13 cellular contexts compared by ENCODE assay signal in the genomic region with DNA sequence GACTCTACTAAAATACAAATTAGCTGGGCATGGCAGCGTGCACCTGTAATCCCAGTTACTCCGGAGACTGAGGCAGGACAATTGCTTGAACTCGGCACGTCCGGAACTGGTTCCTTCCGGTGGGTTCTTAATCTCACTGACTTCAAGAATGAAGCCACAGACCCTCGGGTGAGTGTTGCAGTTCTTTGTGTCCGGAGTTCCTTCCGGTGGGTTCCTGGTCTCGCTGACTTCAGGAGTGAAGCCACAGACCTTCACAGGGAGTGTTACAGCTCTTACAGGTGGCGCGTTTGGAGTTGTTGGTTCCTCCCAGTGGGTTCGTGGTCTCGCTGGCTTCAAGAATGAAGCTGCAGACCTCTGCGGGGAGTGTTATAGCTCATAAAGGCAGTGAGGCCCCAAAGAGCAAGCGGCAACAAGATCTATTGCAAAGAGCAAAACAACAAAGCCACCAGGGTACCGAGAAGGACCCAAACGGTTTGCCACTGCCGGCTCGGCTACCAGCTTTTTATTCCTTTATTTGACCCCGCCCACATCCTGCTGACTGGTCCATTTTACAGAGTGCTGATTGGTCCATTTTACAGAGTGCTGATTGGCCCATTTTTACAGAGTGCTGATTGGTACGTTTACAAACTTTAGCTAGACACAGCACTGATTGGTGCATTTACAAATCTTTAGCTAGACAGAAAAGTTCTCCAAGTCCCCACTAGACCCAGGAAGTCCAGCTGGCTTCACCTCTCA. TPM values are rescaled to one million over a fixed set of nuclear protein-coding genes. Genes with fewer than 3 reads are reported as not detected.
DNase-seq lines count a peak whose midpoint lies in the region; ATAC-seq and TF ChIP-seq lines count a peak whose summit lies in the region.
"Had no signal": no experiment of that assay in that cellular context is flagged by ENCODE, and none has a peak within 500 bp of the region (broad histone marks: within the 10 kb centered on the region; RNA-seq: fewer than 3 reads in every experiment).

No MANE protein-coding gene starts in this region.

- no peak for TF ChIP-seq POLR2A in ovary (IDR thresholded peaks at IDR 0.05)

- H3K9me3 Mint-ChIP-seq in CD4-positive, CD25-positive, alpha-beta regulatory T cell, result peaks cover 0 to 2% (median 0%) of the 10 kb centered on the region in 7 donors
- H3K9me3 Mint-ChIP-seq in activated T-cell treated with anti-CD3 and anti-CD28 coated beads, Interleukin-2, amount 50 U/mL, for 4 hours, result no peaks in the 10 kb centered on the region
- H3K9me3 Mint-ChIP-seq in natural killer cell, result no peaks in the 10 kb centered on the region

- H3K9me3 ChIP-seq in CD4-positive, CD25-positive, alpha-beta regulatory T cell (ENCODE audit: control insufficient read depth in 2 of 2, low read length in 2 of 2), result no peaks in the 10 kb centered on the region
- no peaks in the 10 kb centered on the region for H3K9me3 ChIP-seq in ovary
- H3K9me3 ChIP-seq: sigmoid colon had no signal

- WGBS in ovary, 3 donors, result 86 to 89% (median 88%) methylated on average over 22 of the region's 22 CpGs

- H3K4me1 ChIP-seq in CD4-positive, CD25-positive, alpha-beta regulatory T cell (ENCODE audit: control insufficient read depth, insufficient read depth, low read length, poor library complexity, severe bottlenecking), result peaks cover 6% of the 10 kb centered on the region
- peaks cover 1% of the 10 kb centered on the region for H3K4me1 ChIP-seq in ovary (ENCODE audit: insufficient read depth)

- no peak overlapping the region for H3K27ac Mint-ChIP-seq in CD4-positive, CD25-positive, alpha-beta regulatory T cell
- peak overlapping the region; percentile 51 to 66 for H3K27ac Mint-ChIP-seq in natural killer cell

- peak overlapping the region in 3 of 4 donors; percentile 59 to 65 (median 60) for H3K4me3 Mint-ChIP-seq in CD4-positive, CD25-positive, alpha-beta regulatory T cell
- peak overlapping the region; percentile 22 for H3K4me3 Mint-ChIP-seq in activated T-cell treated with anti-CD3 and anti-CD28 coated beads, Interleukin-2, amount 50 U/mL, for 4 hours
- H3K4me3 Mint-ChIP-seq in natural killer cell, result peak overlapping the region; percentile 64

- TF ChIP-seq EP300 in ovary (IDR thresholded peaks at IDR 0.05), result no peak

- intact Hi-C loops in natural killer cell (cut with micrococcal nuclease) (no loop called here), ovary (cut with DNase I) (no loop called here)

- peaks cover 5% of the 10 kb centered on the region for H3K27me3 Mint-ChIP-seq in CD4-positive, CD25-positive, alpha-beta regulatory T cell
- peaks cover 4% of the 10 kb centered on the region for H3K27me3 Mint-ChIP-seq in activated T-cell treated with anti-CD3 and anti-CD28 coated beads, Interleukin-2, amount 50 U/mL, for 4 hours (ENCODE audit: low read depth)
- H3K27me3 Mint-ChIP-seq in natural killer cell (ENCODE audit: low read depth in 2 of 2), result peaks cover 4 to 5% of the 10 kb centered on the region in 2 donors

- peaks cover 0 to 12% (median 6%) of the 10 kb centered on the region in 4 donors for H3K4me1 Mint-ChIP-seq in CD4-positive, CD25-positive, alpha-beta regulatory T cell
- peaks cover 5% of the 10 kb centered on the region for H3K4me1 Mint-ChIP-seq in activated T-cell treated with anti-CD3 and anti-CD28 coated beads, Interleukin-2, amount 50 U/mL, for 4 hours (ENCODE audit: low read depth)
- peaks cover 15 to 20% of the 10 kb centered on the region in 2 donors for H3K4me1 Mint-ChIP-seq in natural killer cell

- TF ChIP-seq CTCF in natural killer cell (IDR thresholded peaks at IDR 0.05) (no peak), ovary (IDR thresholded peaks at IDR 0.05) (no peak)

- no peak for ATAC-seq in CD4-positive, CD25-positive, alpha-beta regulatory T cell (ENCODE audit: low read depth in 2 of 2)
- peak in 1 of 2 donors; percentile 46 for ATAC-seq in activated T-cell treated with anti-CD3 and anti-CD28 coated beads, Interleukin-2, amount 50 U/mL, for 4 hours
- peak in 2 of 3 donors; percentile 56 to 58 for ATAC-seq in natural killer cell
- no peak for ATAC-seq in GM19467 (IDR thresholded peaks at IDR 0.05; ENCODE audit: unreplicated experiment)
- no peak for ATAC-seq in activated CD4-positive, CD25-positive, alpha-beta regulatory T cell treated with anti-CD3 and anti-CD28 coated beads, Interleukin-2, amount 50 U/mL, for 24 hours

- H3K36me3 ChIP-seq in CD4-positive, CD25-positive, alpha-beta regulatory T cell (ENCODE audit: control insufficient read depth, insufficient read depth, low read length), result no peaks in the 10 kb centered on the region
- H3K36me3 ChIP-seq in ovary, result no peaks in the 10 kb centered on the region
- H3K36me3 ChIP-seq: sigmoid colon had no signal

- no peaks in the 10 kb centered on the region for H3K36me3 Mint-ChIP-seq in CD4-positive, CD25-positive, alpha-beta regulatory T cell
- H3K36me3 Mint-ChIP-seq in activated T-cell treated with anti-CD3 and anti-CD28 coated beads, Interleukin-2, amount 50 U/mL, for 4 hours (ENCODE audit: insufficient read depth), result no peaks in the 10 kb centered on the region
- no peaks in the 10 kb centered on the region for H3K36me3 Mint-ChIP-seq in natural killer cell

- H3K4me3 ChIP-seq in CD4-positive, CD25-positive, alpha-beta regulatory T cell (ENCODE audit: low read depth, low read length), result no peak overlapping the region
- H3K4me3 ChIP-seq in ovary, result no peak overlapping the region
- H3K4me3 ChIP-seq: sigmoid colon had no signal

- H3K27me3 ChIP-seq in CD4-positive, CD25-positive, alpha-beta regulatory T cell (ENCODE audit: control insufficient read depth, insufficient read depth, low read length), result no peaks in the 10 kb centered on the region
- H3K27me3 ChIP-seq in ovary, result no peaks in the 10 kb centered on the region

- peak in 2 of 3 donors; percentile 35 to 41 for DNase-seq in CD4-positive, CD25-positive, alpha-beta regulatory T cell
- DNase-seq in HT-29 (ENCODE audit: low spot score) (peak; percentile 33), natural killer cell (no peak), ovary (no peak)
- DNase-seq in activated T-cell treated with anti-CD3 and anti-CD28 coated beads, Interleukin-2, amount 50 U/mL, for 4 hours, result no peak
- DNase-seq: NCI-H2107, sigmoid colon had no signal

- no peak overlapping the region for H3K27ac ChIP-seq in CD4-positive, CD25-positive, alpha-beta regulatory T cell (ENCODE audit: insufficient read depth, low read length, poor library complexity, severe bottlenecking)
- H3K27ac ChIP-seq in ovary, result no peak overlapping the region
- H3K27ac ChIP-seq: KMS-11, sigmoid colon had no signal

RNA-seq across cellular contexts. Expression of a gene that starts 28.6 kb away (rescaled TPM):
- total RNA-seq in CD4-positive, CD25-positive, alpha-beta regulatory T cell, result not detected
- not detected for polyA plus RNA-seq in CD4-positive, CD25-positive, alpha-beta regulatory T cell
- total RNA-seq in HT-29 (2014; rRNA removed; shearing (Covaris generic)), result not detected in 2 replicates
- under 1 TPM in 1 of 3 donors, not detected in 2; 0.08 TPM for total RNA-seq in activated T-cell treated with anti-CD3 and anti-CD28 coated beads, Interleukin-2, amount 50 U/mL, for 4 hours
- not detected for total RNA-seq in natural killer cell
- 1 to 10 TPM in 1 of 7 donors, under 1 TPM in 1, not detected in 5; 0.08 to 1.5 TPM for total RNA-seq in ovary
- polyA plus RNA-seq in ovary, result not detected
- total RNA-seq: frontal cortex, myocyte, sigmoid colon had no signal
- polyA plus RNA-seq: keratinocyte had no signal

RNA-seq across cellular contexts. Expression of a gene that starts 52.3 kb away (rescaled TPM):
- not detected for total RNA-seq in CD4-positive, CD25-positive, alpha-beta regulatory T cell
- not detected for polyA plus RNA-seq in CD4-positive, CD25-positive, alpha-beta regulatory T cell
- not detected in 2 replicates for total RNA-seq in HT-29 (2014; rRNA removed; shearing (Covaris generic))
- not detected for total RNA-seq in activated T-cell treated with anti-CD3 and anti-CD28 coated beads, Interleukin-2, amount 50 U/mL, for 4 hours
- not detected for total RNA-seq in natural killer cell
- not detected for total RNA-seq in ovary
- not detected for polyA plus RNA-seq in ovary
- total RNA-seq: frontal cortex, myocyte, sigmoid colon had no signal
- polyA plus RNA-seq: keratinocyte had no signal

Comparison
In these comparisons a context has a peak if more than half of its experiments do, and no peak if none do; other contexts are left out.
1. ATAC-seq: peak in natural killer cell (2 of 3); none in CD4-positive, CD25-positive, alpha-beta regulatory T cell (0 of 2), GM19467 (single experiment) and activated CD4-positive, CD25-positive, alpha-beta regulatory T cell treated with anti-CD3 and anti-CD28 coated beads, Interleukin-2, amount 50 U/mL, for 24 hours (0 of 2).
2. DNase-seq: peak in CD4-positive, CD25-positive, alpha-beta regulatory T cell (2 of 3) and HT-29 (single experiment); none in activated T-cell treated with anti-CD3 and anti-CD28 coated beads, Interleukin-2, amount 50 U/mL, for 4 hours (single experiment), natural killer cell (single experiment) and ovary (0 of 5).
3. H3K27ac Mint-ChIP-seq: peak in natural killer cell (2 of 2); none in CD4-positive, CD25-positive, alpha-beta regulatory T cell (0 of 3).
4. Peak in every context shown above with its lines, with median percentiles within 50 percentile points of each other: H3K4me3 Mint-ChIP-seq.